Comparison of ENCODE assay signal across 10 cellular contexts in the genomic region with DNA sequence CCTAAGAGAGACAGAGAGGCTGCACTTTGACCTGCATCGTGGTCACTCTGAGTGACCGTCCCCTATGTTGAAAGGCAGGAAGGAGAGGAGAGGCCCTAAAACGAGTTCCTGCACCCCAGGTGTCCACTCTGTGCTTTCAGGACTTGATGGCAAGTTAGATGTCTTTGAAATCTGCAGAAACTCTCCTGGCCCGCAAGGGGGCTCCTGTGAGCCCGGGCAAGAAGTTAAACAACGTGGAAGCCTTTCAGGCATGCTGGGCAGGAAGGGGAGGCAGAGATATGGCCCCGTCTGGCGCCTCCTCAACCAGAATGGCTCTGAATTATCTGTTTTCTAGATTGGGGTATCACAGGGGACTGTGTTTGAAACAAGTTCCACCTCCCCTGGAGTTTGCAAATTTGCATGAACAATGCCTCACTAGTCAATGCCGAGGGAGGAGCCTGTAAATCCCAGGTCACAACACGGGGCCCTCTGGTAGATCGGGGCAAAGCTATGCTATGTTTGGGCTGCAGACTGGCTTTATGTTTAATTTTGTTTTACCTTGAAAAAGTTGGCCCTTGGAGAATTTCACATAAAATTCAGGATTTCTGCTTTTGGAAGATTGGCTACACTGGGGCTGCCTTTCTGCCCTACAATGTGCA. TPM values are rescaled to one million over a fixed set of nuclear protein-coding genes. Genes with fewer than 3 reads are reported as not detected.
DNase-seq lines count a peak whose midpoint lies in the region; ATAC-seq, FAIRE-seq and TF ChIP-seq lines count a peak whose summit lies in the region.
"Had no signal": no experiment of that assay in that cellular context is flagged by ENCODE, and none has a peak within 500 bp of the region (broad histone marks: within the 10 kb centered on the region; RNA-seq: fewer than 3 reads in every experiment).

No MANE protein-coding gene starts in this region.

- FAIRE-seq in kidney (lab: Jason Lieb, UNC) = no peak

- peak; percentile 29 for TF ChIP-seq CTCF in kidney (IDR thresholded peaks at IDR 0.05; ENCODE audit: borderline replicate concordance, extremely low read depth, insufficient read depth)

- H3K9me3 ChIP-seq in kidney (ENCODE audit: control insufficient read depth in 1 of 2, low read length in 2 of 2) = no peaks in the 10 kb centered on the region

- no peaks in the 10 kb centered on the region for H3K36me3 ChIP-seq in kidney (ENCODE audit: control insufficient read depth in 1 of 2, insufficient read depth in 2 of 2, low read length in 2 of 2)

- H3K27ac ChIP-seq in kidney (ENCODE audit: low read depth in 2 of 2, low read length in 2 of 2) = no peak overlapping the region

- no peaks in the 10 kb centered on the region for H3K4me1 Mint-ChIP-seq in activated naive CD8-positive, alpha-beta T cell treated with anti-CD3 and anti-CD28 coated beads for 36 hours
- H3K4me1 Mint-ChIP-seq in natural killer cell treated with Interleukin-12 subunit alpha and Interleukin-12 subunit beta and Interleukin-15 and Interleukin-18, amount 100 ng/mL, for 72 hours (ENCODE audit: low read depth in 2 of 2) = no peaks in the 10 kb centered on the region

- DNase-seq in NCI-H1417 (lab: John Stamatoyannopoulos, UW) (peak in 2 of 3 experiments; percentile 7 to 16), NCI-H1417 treated with DMSO at 0.1 percent for 48 hours (lab: John Stamatoyannopoulos, UW) (no peak), LHCN-M2 (ENCODE audit: low read depth) (peak; percentile 18), kidney (no peak)
- DNase-seq in activated naive CD8-positive, alpha-beta T cell treated with anti-CD3 and anti-CD28 coated beads for 36 hours = peak; percentile 24
- DNase-seq in natural killer cell treated with Interleukin-12 subunit alpha and Interleukin-12 subunit beta and Interleukin-15 and Interleukin-18, amount 100 ng/mL, for 72 hours (ENCODE audit: low spot score) = no peak
- DNase-seq: activated B cell treated with CpG ODN at 0.5 μM for 24 hours had no signal

- peaks cover 23% of the 10 kb centered on the region for H3K27me3 Mint-ChIP-seq in activated naive CD8-positive, alpha-beta T cell treated with anti-CD3 and anti-CD28 coated beads for 36 hours
- H3K27me3 Mint-ChIP-seq in natural killer cell treated with Interleukin-12 subunit alpha and Interleukin-12 subunit beta and Interleukin-15 and Interleukin-18, amount 100 ng/mL, for 72 hours = peaks cover 32 to 36% of the 10 kb centered on the region in 2 donors

- no peaks in the 10 kb centered on the region for H3K9me3 Mint-ChIP-seq in activated naive CD8-positive, alpha-beta T cell treated with anti-CD3 and anti-CD28 coated beads for 36 hours
- no peaks in the 10 kb centered on the region for H3K9me3 Mint-ChIP-seq in natural killer cell treated with Interleukin-12 subunit alpha and Interleukin-12 subunit beta and Interleukin-15 and Interleukin-18, amount 100 ng/mL, for 72 hours
- H3K9me3 Mint-ChIP-seq: activated B cell treated with CpG ODN at 0.5 μM for 24 hours had no signal

- H3K4me3 Mint-ChIP-seq in activated naive CD8-positive, alpha-beta T cell treated with anti-CD3 and anti-CD28 coated beads for 36 hours = no peak overlapping the region
- H3K4me3 Mint-ChIP-seq in natural killer cell treated with Interleukin-12 subunit alpha and Interleukin-12 subunit beta and Interleukin-15 and Interleukin-18, amount 100 ng/mL, for 72 hours = no peak overlapping the region
- H3K4me3 Mint-ChIP-seq: activated B cell treated with CpG ODN at 0.5 μM for 24 hours had no signal

- peaks cover 10 to 22% of the 10 kb centered on the region in 2 donors for H3K4me1 ChIP-seq in kidney (ENCODE audit: control insufficient read depth in 1 of 2, insufficient read depth in 1 of 2, low read depth in 1 of 2, low read length in 2 of 2)

- H3K36me3 Mint-ChIP-seq in activated naive CD8-positive, alpha-beta T cell treated with anti-CD3 and anti-CD28 coated beads for 36 hours = no peaks in the 10 kb centered on the region
- no peaks in the 10 kb centered on the region for H3K36me3 Mint-ChIP-seq in natural killer cell treated with Interleukin-12 subunit alpha and Interleukin-12 subunit beta and Interleukin-15 and Interleukin-18, amount 100 ng/mL, for 72 hours

- ATAC-seq in HG02973 (IDR thresholded peaks at IDR 0.05; ENCODE audit: unreplicated experiment) = no peak
- ATAC-seq in HG03442 (IDR thresholded peaks at IDR 0.05; ENCODE audit: unreplicated experiment) = no peak
- ATAC-seq in natural killer cell treated with Interleukin-12 subunit alpha and Interleukin-12 subunit beta and Interleukin-15 and Interleukin-18, amount 100 ng/mL, for 72 hours = no peak

- H3K27ac Mint-ChIP-seq in activated naive CD8-positive, alpha-beta T cell treated with anti-CD3 and anti-CD28 coated beads for 36 hours = no peak overlapping the region
- no peak overlapping the region for H3K27ac Mint-ChIP-seq in natural killer cell treated with Interleukin-12 subunit alpha and Interleukin-12 subunit beta and Interleukin-15 and Interleukin-18, amount 100 ng/mL, for 72 hours
- H3K27ac Mint-ChIP-seq: activated B cell treated with CpG ODN at 0.5 μM for 24 hours had no signal

- no peak overlapping the region for H3K4me3 ChIP-seq in kidney (ENCODE audit: low read length in 2 of 2)

- intact Hi-C loops in kidney (cut with DNase I) = no loop called here

- no peak overlapping the region for H3K9ac ChIP-seq in kidney (ENCODE audit: low read length in 2 of 2)

RNA-seq across cellular contexts. Expression of a gene that starts 9.8 kb away (rescaled TPM):
- total RNA-seq in LHCN-M2 (2014; rRNA removed) (not detected in 2 replicates), kidney (2.8 TPM)
- polyA plus RNA-seq in LHCN-M2 (2012) = not detected
- total RNA-seq in activated naive CD8-positive, alpha-beta T cell treated with anti-CD3 and anti-CD28 coated beads for 36 hours = not detected
- 2.2 TPM for polyA plus RNA-seq in kidney (ENCODE audit: insufficient read depth, low read depth, low replicate concordance)
- total RNA-seq in natural killer cell treated with Interleukin-12 subunit alpha and Interleukin-12 subunit beta and Interleukin-15 and Interleukin-18, amount 100 ng/mL, for 72 hours = not detected
- total RNA-seq: activated B cell treated with CpG ODN at 0.5 μM for 24 hours, pulmonary artery endothelial cell had no signal

Comparison
In these comparisons a context has a peak if more than half of its experiments do, and no peak if none do; other contexts are left out.
1. DNase-seq: peak in NCI-H1417 (2 of 3), LHCN-M2 (single experiment) and activated naive CD8-positive, alpha-beta T cell treated with anti-CD3 and anti-CD28 coated beads for 36 hours (single experiment); none in NCI-H1417 treated with DMSO at 0.1 percent for 48 hours (single experiment), kidney (single experiment) and natural killer cell treated with Interleukin-12 subunit alpha and Interleukin-12 subunit beta and Interleukin-15 and Interleukin-18, amount 100 ng/mL, for 72 hours (single experiment).